Comparison of ENCODE assay signal across 9 cellular contexts in the genomic region with DNA sequence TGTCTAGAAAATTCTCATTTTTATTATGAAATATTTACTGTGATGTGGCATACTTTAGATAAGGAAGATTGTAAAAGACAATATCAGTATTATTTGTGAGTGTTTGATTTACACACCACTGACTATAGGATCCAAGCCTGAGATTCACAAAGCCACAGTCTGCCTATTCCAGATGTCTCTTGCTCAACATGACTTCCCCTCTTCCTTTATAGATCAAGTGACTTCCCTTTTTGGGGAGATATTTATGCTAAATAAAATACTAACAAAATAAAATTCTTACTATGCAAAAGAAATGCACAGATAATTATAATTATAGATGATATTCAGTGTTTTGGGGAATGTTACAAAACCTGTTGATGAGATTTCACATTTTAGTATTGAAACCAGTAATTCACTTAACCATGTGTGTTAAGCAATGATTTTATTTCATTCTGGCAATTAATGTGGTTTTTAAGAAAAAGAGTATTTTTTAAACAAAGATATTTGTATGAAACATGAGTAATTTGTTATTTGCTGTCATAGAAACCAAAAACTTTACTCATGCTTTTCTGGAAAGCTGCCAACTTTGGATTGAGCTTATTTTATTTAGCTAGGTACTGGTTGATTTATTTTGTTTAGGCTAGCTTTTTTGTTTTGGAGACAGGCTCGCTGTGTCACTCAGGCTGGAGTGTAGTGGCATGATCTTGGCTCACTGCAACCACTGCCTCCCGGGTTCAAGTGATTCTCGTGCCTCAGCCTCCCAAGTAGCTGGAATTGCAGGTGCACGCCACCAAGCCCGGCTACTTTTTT. TPM values are rescaled to one million over a fixed set of nuclear protein-coding genes. Genes with fewer than 3 reads are reported as not detected.
A peak's percentile ranks its signal among the peaks of the same experiment; 100 is the strongest.
DNase-seq lines count a peak whose midpoint lies in the region; ATAC-seq and TF ChIP-seq lines count a peak whose summit lies in the region.
"Had no signal": no experiment of that assay in that cellular context is flagged by ENCODE, and none has a peak within 500 bp of the region (broad histone marks: within the 10 kb centered on the region; RNA-seq: fewer than 3 reads in every experiment).

No MANE protein-coding gene starts in this region.

- no peak for TF ChIP-seq CTCF in foreskin fibroblast (IDR thresholded peaks at IDR 0.05; ENCODE audit: low read depth, low read length)
- no peak for TF ChIP-seq CTCF in testis (IDR thresholded peaks at IDR 0.05)
- no peak for TF ChIP-seq CTCF in colonic mucosa (IDR thresholded peaks at IDR 0.05)

- no peak for DNase-seq in stimulated activated naive CD8-positive, alpha-beta T cell treated with anti-CD3 and anti-CD28 coated beads, Interleukin-15, Interleukin-2, amounts not matched to agents 100 U/mL and 50 U/mL, for 24 hours
- DNase-seq in T-helper 17 cell (no peak), foreskin fibroblast (peak; percentile 67 to 88), testis (no peak), G401 (ENCODE audit: low spot score) (no peak), colonic mucosa (no peak), NCI-H1048 (lab: John Stamatoyannopoulos, UW) (no peak)
- DNase-seq: NCI-H1092 treated with DMSO at 0.1 percent for 48 hours had no signal

- H3K36me3 Mint-ChIP-seq in stimulated activated naive CD8-positive, alpha-beta T cell treated with anti-CD3 and anti-CD28 coated beads, Interleukin-15, Interleukin-2, amounts not matched to agents 100 ng/mL and 50 ng/mL, for 24 hours (ENCODE audit: low read depth): peaks cover 57% of the 10 kb centered on the region
- peaks cover 5% of the 10 kb centered on the region for H3K36me3 Mint-ChIP-seq in T-helper 17 cell (ENCODE audit: low read depth)

- no peak overlapping the region for H3K4me3 Mint-ChIP-seq in stimulated activated naive CD8-positive, alpha-beta T cell treated with anti-CD3 and anti-CD28 coated beads, Interleukin-15, Interleukin-2, amounts not matched to agents 100 ng/mL and 50 ng/mL, for 24 hours
- H3K4me3 Mint-ChIP-seq in T-helper 17 cell: no peak overlapping the region

- in situ Hi-C loops in G401 (cut with HindIII; ENCODE audit: low sequenced_read_pairs): no loop called here

- TF ChIP-seq POLR2A in testis (IDR thresholded peaks at IDR 0.05): no peak

- H3K9ac ChIP-seq in colonic mucosa (ENCODE audit: low read depth in 2 of 2, low read length in 2 of 2): no peak overlapping the region

- H3K4me3 ChIP-seq in foreskin fibroblast (ENCODE audit: low read depth in 1 of 2, low read length in 2 of 2): no peak overlapping the region
- H3K4me3 ChIP-seq in testis: no peak overlapping the region
- no peak overlapping the region for H3K4me3 ChIP-seq in colonic mucosa

- H3K27ac Mint-ChIP-seq in stimulated activated naive CD8-positive, alpha-beta T cell treated with anti-CD3 and anti-CD28 coated beads, Interleukin-15, Interleukin-2, amounts not matched to agents 100 ng/mL and 50 ng/mL, for 24 hours: peak overlapping the region; percentile 96
- peak overlapping the region; percentile 99 for H3K27ac Mint-ChIP-seq in T-helper 17 cell

- H3K27me3 Mint-ChIP-seq in stimulated activated naive CD8-positive, alpha-beta T cell treated with anti-CD3 and anti-CD28 coated beads, Interleukin-15, Interleukin-2, amounts not matched to agents 100 ng/mL and 50 ng/mL, for 24 hours: no peaks in the 10 kb centered on the region
- H3K27me3 Mint-ChIP-seq in T-helper 17 cell: no peaks in the 10 kb centered on the region

- 89 to 93% methylated on average over 5 of the region's 5 CpGs for WGBS in testis, 2 donors

- H3K4me1 ChIP-seq in testis (no peaks in the 10 kb centered on the region), colonic mucosa (no peaks in the 10 kb centered on the region)

- peaks cover 94% of the 10 kb centered on the region for H3K4me1 Mint-ChIP-seq in stimulated activated naive CD8-positive, alpha-beta T cell treated with anti-CD3 and anti-CD28 coated beads, Interleukin-15, Interleukin-2, amounts not matched to agents 100 ng/mL and 50 ng/mL, for 24 hours (ENCODE audit: low read depth)
- peaks cover 54% of the 10 kb centered on the region for H3K4me1 Mint-ChIP-seq in T-helper 17 cell

- ATAC-seq in stimulated activated naive CD8-positive, alpha-beta T cell treated with anti-CD3 and anti-CD28 coated beads, Interleukin-15, Interleukin-2, amounts not matched to agents 100 U/mL and 50 U/mL, for 24 hours: no peak
- ATAC-seq in T-helper 17 cell: peak; percentile 56

- H3K9me3 ChIP-seq in T-helper 17 cell (ENCODE audit: control insufficient read depth, low read length, poor library complexity, severe bottlenecking) (no peaks in the 10 kb centered on the region), testis (no peaks in the 10 kb centered on the region), colonic mucosa (no peaks in the 10 kb centered on the region)

- H3K36me3 ChIP-seq in testis (ENCODE audit: low read depth, missing control alignments) (no peaks in the 10 kb centered on the region), colonic mucosa (no peaks in the 10 kb centered on the region)

- H3K27me3 ChIP-seq in testis (no peaks in the 10 kb centered on the region), colonic mucosa (no peaks in the 10 kb centered on the region)

- no peaks in the 10 kb centered on the region for H3K9me3 Mint-ChIP-seq in stimulated activated naive CD8-positive, alpha-beta T cell treated with anti-CD3 and anti-CD28 coated beads, Interleukin-15, Interleukin-2, amounts not matched to agents 100 ng/mL and 50 ng/mL, for 24 hours

- intact Hi-C loops in testis (cut with DNase I; ENCODE audit: low total_unique reads): no loop called here
- intact Hi-C loops in colonic mucosa (cut with DNase I): no loop called here

- no peak overlapping the region for H3K27ac ChIP-seq in testis
- no peak overlapping the region for H3K27ac ChIP-seq in colonic mucosa

RNA-seq across cellular contexts. Expression of a gene that starts 13.7 kb away (rescaled TPM):
- total RNA-seq in T-helper 17 cell: 100 to 1,000 TPM; 249 to 322 TPM
- 1 to 10 TPM in 1 of 2 donors, under 1 TPM in 1; 0.39 to 6.9 TPM for total RNA-seq in testis
- polyA plus RNA-seq in testis (ENCODE audit: insufficient read depth, low read depth, low replicate concordance): 2.3 TPM
- not detected in 2 replicates for total RNA-seq in G401 (2014; rRNA removed; shearing (Covaris generic))
- total RNA-seq in colonic mucosa: 1 to 10 TPM; 1.5 to 8.3 TPM

Comparison
In these comparisons a context has a peak if more than half of its experiments do, and no peak if none do; other contexts are left out.
1. DNase-seq: peak in foreskin fibroblast (2 of 2); none in stimulated activated naive CD8-positive, alpha-beta T cell treated with anti-CD3 and anti-CD28 coated beads, Interleukin-15, Interleukin-2, amounts not matched to agents 100 U/mL and 50 U/mL, for 24 hours (single experiment), T-helper 17 cell (0 of 3), testis (single experiment), G401 (single experiment), colonic mucosa (single experiment) and NCI-H1048 (single experiment).
2. RNA of a gene that starts 13.7 kb away (total RNA-seq): 249 to 322 TPM in T-helper 17 cell; 1.5 to 8.3 TPM in colonic mucosa, 0.39 to 6.9 TPM in testis and not detected in G401; every median in the first group is over 10 times any median in the second.